Comparison of ENCODE assay signal across 9 cellular contexts in the genomic region with DNA sequence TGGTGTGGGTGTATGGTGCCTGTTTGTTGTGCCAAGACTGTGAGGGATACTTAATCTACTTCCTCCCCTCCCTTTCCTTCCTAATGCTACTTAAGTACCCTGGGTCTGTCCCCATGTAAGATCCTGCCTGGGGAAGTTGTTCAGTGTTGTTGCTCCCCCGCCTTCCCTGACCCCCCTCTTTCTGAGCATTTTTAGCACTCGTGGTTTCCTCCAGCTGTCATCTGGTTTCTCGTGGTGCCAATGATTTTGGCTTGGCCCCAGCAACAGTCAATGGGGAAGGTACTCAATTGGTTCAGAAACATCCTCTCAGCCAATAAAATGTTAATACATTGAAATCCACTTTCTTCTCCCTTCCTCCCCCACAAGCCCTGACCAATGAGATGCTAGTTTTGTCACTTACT. TPM values are rescaled to one million over a fixed set of nuclear protein-coding genes. Genes with fewer than 3 reads are reported as not detected.
DNase-seq lines count a peak whose midpoint lies in the region; ATAC-seq and TF ChIP-seq lines count a peak whose summit lies in the region.
"Had no signal": no experiment of that assay in that cellular context is flagged by ENCODE, and none has a peak within 500 bp of the region (broad histone marks: within the 10 kb centered on the region; RNA-seq: fewer than 3 reads in every experiment).

No MANE protein-coding gene starts in this region.

- no peak overlapping the region for H3K4me3 Mint-ChIP-seq in chondrocyte (ENCODE audit: unreplicated experiment)

- WGBS in suprapubic skin, result 4% methylated on average over 3 of the region's 3 CpGs

- H3K36me3 ChIP-seq in MG63, result peaks cover 6% of the 10 kb centered on the region; the same call in 1 of the 2 replicates
- H3K36me3 ChIP-seq in muscle layer of duodenum (ENCODE audit: control insufficient read depth in 1 of 2, insufficient read depth in 2 of 2, low read length in 2 of 2), result no peaks in the 10 kb centered on the region
- no peaks in the 10 kb centered on the region for H3K36me3 ChIP-seq in suprapubic skin

- no peaks in the 10 kb centered on the region for H3K27me3 Mint-ChIP-seq in chondrocyte (ENCODE audit: low read depth)

- no peaks in the 10 kb centered on the region for H3K9me3 Mint-ChIP-seq in chondrocyte (ENCODE audit: low read depth)

- TF ChIP-seq CTCF in chondrocyte (IDR thresholded peaks at IDR 0.05), result no peak
- TF ChIP-seq CTCF in suprapubic skin (IDR thresholded peaks at IDR 0.05), result no peak

- H3K9me3 ChIP-seq in MG63 (no peaks in the 10 kb centered on the region), muscle layer of duodenum (ENCODE audit: control insufficient read depth in 1 of 2, low read length in 2 of 2) (no peaks in the 10 kb centered on the region), suprapubic skin (no peaks in the 10 kb centered on the region)

- TF ChIP-seq EP300 in suprapubic skin (IDR thresholded peaks at IDR 0.05), result no peak

- peak overlapping the region; percentile 25 for H3K27ac Mint-ChIP-seq in chondrocyte (ENCODE audit: unreplicated experiment)

- H3K4me1 ChIP-seq in muscle layer of duodenum (ENCODE audit: control insufficient read depth in 1 of 2, insufficient read depth in 2 of 2, low read length in 2 of 2) (peaks cover 0 to 8% of the 10 kb centered on the region in 2 donors), suprapubic skin (peaks cover 60% of the 10 kb centered on the region)

- no peak for TF ChIP-seq POLR2A in suprapubic skin (IDR thresholded peaks at IDR 0.05)

- no peaks in the 10 kb centered on the region for H3K36me3 Mint-ChIP-seq in chondrocyte (ENCODE audit: low read depth)

- DNase-seq in GM04503 (ENCODE audit: low read depth) (peak; percentile 72), MG63 (peak; percentile 56), chondrocyte (ENCODE audit: low spot score) (no peak), suprapubic skin (ENCODE audit: low spot score in 2 of 2) (peak in 1 of 2 donors; percentile 91), DMS153 (lab: John Stamatoyannopoulos, UW) (no peak)

- peak overlapping the region; percentile 82 for H3K27ac ChIP-seq in muscle layer of duodenum (ENCODE audit: low read length)
- peak overlapping the region; percentile 70 for H3K27ac ChIP-seq in suprapubic skin

- H3K27me3 ChIP-seq in MG63, result no peaks in the 10 kb centered on the region
- no peaks in the 10 kb centered on the region for H3K27me3 ChIP-seq in muscle layer of duodenum (ENCODE audit: low read depth, low read length)
- no peaks in the 10 kb centered on the region for H3K27me3 ChIP-seq in suprapubic skin

- H3K4me1 Mint-ChIP-seq in chondrocyte (ENCODE audit: low read depth), result peaks cover 22% of the 10 kb centered on the region

- no peak overlapping the region for H3K4me3 ChIP-seq in MG63
- no peak overlapping the region for H3K4me3 ChIP-seq in muscle layer of duodenum (ENCODE audit: low read depth in 1 of 2, low read length in 2 of 2)
- H3K4me3 ChIP-seq in suprapubic skin, result no peak overlapping the region

- ATAC-seq in GM21723 (IDR thresholded peaks at IDR 0.05; ENCODE audit: unreplicated experiment), result peak; percentile 70
- ATAC-seq in activated CD4-positive, CD25-positive, alpha-beta regulatory T cell treated with anti-CD3 and anti-CD28 coated beads, Interleukin-2, amount 50 U/mL, for 24 hours, result peak; percentile 45 to 51
- ATAC-seq: Panc1 had no signal

RNA-seq across cellular contexts. Expression of gene B4GALT3, which starts 8.0 kb away (rescaled TPM):
- total RNA-seq in MG63 (2014; rRNA removed; shearing (Covaris generic); ENCODE audit: low replicate concordance), result 20.5 and 25.7 TPM in 2 replicates
- total RNA-seq in chondrocyte, result 22.4 to 23.7 TPM (median 23.0 TPM) in 3 replicates
- total RNA-seq in suprapubic skin, result 10 to 100 TPM; 26.9 to 36.6 (median 30.0) TPM

RNA-seq across cellular contexts. Expression of gene ADAMTS4, which starts 13.6 kb away (rescaled TPM):
- total RNA-seq in MG63 (2014; rRNA removed; shearing (Covaris generic); ENCODE audit: low replicate concordance), result 3.6 and 5.2 TPM in 2 replicates
- total RNA-seq in chondrocyte, result 1.5 to 2.8 TPM (median 2.2 TPM) in 3 replicates
- 1 to 10 TPM in 3 of 4 donors, under 1 TPM in 1; 0.93 to 9.9 (median 6.3) TPM for total RNA-seq in suprapubic skin

RNA-seq across cellular contexts. Expression of gene NDUFS2, which starts 16.9 kb away (rescaled TPM):
- 129 and 194 TPM in 2 replicates for total RNA-seq in MG63 (2014; rRNA removed; shearing (Covaris generic); ENCODE audit: low replicate concordance)
- total RNA-seq in chondrocyte, result 50.6 to 59.2 TPM (median 55.2 TPM) in 3 replicates
- total RNA-seq in suprapubic skin, result 100 to 1,000 TPM in 3 of 4 donors, 10 to 100 TPM in 1; 99.1 to 132 (median 112) TPM

RNA-seq across cellular contexts. Expression of gene PPOX, which starts 19.1 kb away (rescaled TPM):
- 7.9 and 40.3 TPM in 2 replicates for total RNA-seq in MG63 (2014; rRNA removed; shearing (Covaris generic); ENCODE audit: low replicate concordance)
- total RNA-seq in chondrocyte (21.6 to 38.8 TPM (median 25.6 TPM) in 3 replicates), suprapubic skin (10 to 100 TPM; 22.2 to 75.2 (median 37.2) TPM)

RNA-seq across cellular contexts. Expression of gene USP21, which starts 26.0 kb away (rescaled TPM):
- total RNA-seq in MG63 (2014; rRNA removed; shearing (Covaris generic); ENCODE audit: low replicate concordance), result 3.5 and 4.2 TPM in 2 replicates
- total RNA-seq in chondrocyte (15.7 to 24.8 TPM (median 16.0 TPM) in 3 replicates), suprapubic skin (10 to 100 TPM; 18.7 to 37.0 (median 28.8) TPM)

Comparison
In these comparisons a context has a peak if more than half of its experiments do, and no peak if none do; other contexts are left out.
1. DNase-seq: peak in GM04503 (single experiment) and MG63 (single experiment); none in chondrocyte (single experiment) and DMS153 (single experiment).